In genomic region chr14:49427117-49427516, GRCh38 we compare ENCODE assay signal across 18 cellular contexts.
DNase-seq lines count a peak whose midpoint lies in the region; TF ChIP-seq lines count a peak whose summit lies in the region.
"Had no signal": no experiment of that assay in that cellular context is flagged by ENCODE, and none has a peak within 500 bp of the region (broad histone marks: within the 10 kb centered on the region; RNA-seq: fewer than 3 reads in every experiment).

No MANE protein-coding gene starts in this region.

- TF ChIP-seq CTCF in endodermal cell (conservative IDR thresholded peaks at IDR 0.05) (no peak), neural progenitor cell (IDR thresholded peaks at IDR 0.05) (no peak)

- no peak overlapping the region for H3K4me3 Mint-ChIP-seq in endodermal cell
- no peak overlapping the region for H3K4me3 Mint-ChIP-seq in neural progenitor cell
- H3K4me3 Mint-ChIP-seq: CD8-positive, alpha-beta T cell; HFFc6 had no signal

- H3K9me3 ChIP-seq in endodermal cell (ENCODE audit: control insufficient read depth, low read length) = no peaks in the 10 kb centered on the region
- H3K9me3 ChIP-seq in neural progenitor cell (ENCODE audit: low read depth) = no peaks in the 10 kb centered on the region

- H3F3A ChIP-seq in neural progenitor cell (ENCODE audit: low read depth) = no peaks in the 10 kb centered on the region

- peaks cover 5% of the 10 kb centered on the region for H3K27me3 Mint-ChIP-seq in endodermal cell (ENCODE audit: insufficient read depth)
- no peaks in the 10 kb centered on the region for H3K27me3 Mint-ChIP-seq in neural progenitor cell (ENCODE audit: insufficient read depth, low read depth)

- WGBS in endodermal cell (ENCODE audit: insufficient coverage in 1 of 2, insufficient read length in 1 of 2), 2 experiments = 66 to 69% methylated on average over 5 to 7 of the region's 8 CpGs

- H3K4me3 ChIP-seq in H7 (ENCODE audit: insufficient read depth, low read depth, low read length) = no peak overlapping the region
- H3K4me3 ChIP-seq in endodermal cell (ENCODE audit: low read length) = no peak overlapping the region
- no peak overlapping the region for H3K4me3 ChIP-seq in neural progenitor cell
- H3K4me3 ChIP-seq: BLaER1 had no signal

- H4K20me1 ChIP-seq in neural progenitor cell (ENCODE audit: low read depth) = no peaks in the 10 kb centered on the region
- H4K20me1 ChIP-seq: BLaER1 had no signal

- DNase-seq in H7 = peak; percentile 12
- DNase-seq in NCI-H526 treated with DMSO at 0.1 percent for 48 hours (lab: John Stamatoyannopoulos, UW) = peak; percentile 9
- DNase-seq in endodermal cell = peak; percentile 60
- peak; percentile 26 for DNase-seq in neural progenitor cell (ENCODE audit: low spot score)
- DNase-seq in NCI-H446 treated with DMSO at 0.1 percent for 48 hours (lab: John Stamatoyannopoulos, UW) = no peak
- no peak for DNase-seq in activated naive CD4-positive, alpha-beta T cell treated with anti-CD3 and anti-CD28 coated beads, Interleukin-2, amount 50 U/mL, for 16 hours
- DNase-seq in MV-4-11 (lab: John Stamatoyannopoulos, UW) = no peak
- DNase-seq: Calu3; CD8-positive, alpha-beta T cell; DMS53; EL; HFFc6; KG1; NCI-H1417 treated with DMSO at 0.1 percent for 48 hours; NCI-H187 treated with DMSO at 0.1 percent for 48 hours; NCI-H226; SIG-M5 had no signal

- H2AFZ ChIP-seq in neural progenitor cell (replicated peaks) = peak overlapping the region; percentile 46

- H3K27ac ChIP-seq in endodermal cell (ENCODE audit: low read depth, low read length) (no peak overlapping the region), neural progenitor cell (no peak overlapping the region)
- H3K27ac ChIP-seq: BLaER1 had no signal

- H3K4me1 Mint-ChIP-seq in endodermal cell = peaks cover 4% of the 10 kb centered on the region
- peaks cover 29% of the 10 kb centered on the region for H3K4me1 Mint-ChIP-seq in neural progenitor cell

- no peak overlapping the region for H3K27ac Mint-ChIP-seq in endodermal cell
- H3K27ac Mint-ChIP-seq in neural progenitor cell = peak overlapping the region; percentile 27
- H3K27ac Mint-ChIP-seq: CD8-positive, alpha-beta T cell; HFFc6 had no signal

- H3K36me3 ChIP-seq in H7 (replicated peaks; ENCODE audit: control insufficient read depth, insufficient read depth, low read length) (no peaks in the 10 kb centered on the region), endodermal cell (ENCODE audit: control insufficient read depth, insufficient read depth, low read length) (no peaks in the 10 kb centered on the region), neural progenitor cell (no peaks in the 10 kb centered on the region)
- H3K36me3 ChIP-seq: BLaER1 had no signal

- H3K36me3 Mint-ChIP-seq in endodermal cell (ENCODE audit: low read depth) (no peaks in the 10 kb centered on the region), neural progenitor cell (no peaks in the 10 kb centered on the region)

- peaks cover 5% of the 10 kb centered on the region for H3K9me3 Mint-ChIP-seq in endodermal cell
- peaks cover 6% of the 10 kb centered on the region for H3K9me3 Mint-ChIP-seq in neural progenitor cell

- no peaks in the 10 kb centered on the region for H3K79me2 ChIP-seq in neural progenitor cell (ENCODE audit: low read depth)

- no peak overlapping the region for H3K9ac ChIP-seq in endodermal cell (ENCODE audit: extremely low read depth, low read length, poor library complexity, severe bottlenecking)
- H3K9ac ChIP-seq in neural progenitor cell = no peak overlapping the region
- H3K9ac ChIP-seq: BLaER1 had no signal

- no peaks in the 10 kb centered on the region for H3K4me1 ChIP-seq in endodermal cell (ENCODE audit: control insufficient read depth, insufficient read depth, low read length)
- H3K4me1 ChIP-seq in neural progenitor cell = peaks cover 8% of the 10 kb centered on the region
- H3K4me1 ChIP-seq: BLaER1 had no signal

- H3K27me3 ChIP-seq in H7 (ENCODE audit: control insufficient read depth, insufficient read depth, low read length) = no peaks in the 10 kb centered on the region
- H3K27me3 ChIP-seq in endodermal cell (ENCODE audit: control insufficient read depth, insufficient read depth, low read length, poor library complexity, severe bottlenecking) = no peaks in the 10 kb centered on the region
- no peaks in the 10 kb centered on the region for H3K27me3 ChIP-seq in neural progenitor cell
- H3K27me3 ChIP-seq: BLaER1 had no signal

- no peak overlapping the region for H3K4me2 ChIP-seq in neural progenitor cell
- H3K4me2 ChIP-seq: BLaER1 had no signal

Comparison
In these comparisons a context has a peak if more than half of its experiments do, and no peak if none do; other contexts are left out.
1. DNase-seq: peak in H7 (single experiment), NCI-H526 treated with DMSO at 0.1 percent for 48 hours (single experiment), endodermal cell (single experiment) and neural progenitor cell (single experiment); none in NCI-H446 treated with DMSO at 0.1 percent for 48 hours (single experiment), activated naive CD4-positive, alpha-beta T cell treated with anti-CD3 and anti-CD28 coated beads, Interleukin-2, amount 50 U/mL, for 16 hours (single experiment) and MV-4-11 (single experiment).